ENCODE assay signal across 8 cellular contexts in the genomic region with DNA sequence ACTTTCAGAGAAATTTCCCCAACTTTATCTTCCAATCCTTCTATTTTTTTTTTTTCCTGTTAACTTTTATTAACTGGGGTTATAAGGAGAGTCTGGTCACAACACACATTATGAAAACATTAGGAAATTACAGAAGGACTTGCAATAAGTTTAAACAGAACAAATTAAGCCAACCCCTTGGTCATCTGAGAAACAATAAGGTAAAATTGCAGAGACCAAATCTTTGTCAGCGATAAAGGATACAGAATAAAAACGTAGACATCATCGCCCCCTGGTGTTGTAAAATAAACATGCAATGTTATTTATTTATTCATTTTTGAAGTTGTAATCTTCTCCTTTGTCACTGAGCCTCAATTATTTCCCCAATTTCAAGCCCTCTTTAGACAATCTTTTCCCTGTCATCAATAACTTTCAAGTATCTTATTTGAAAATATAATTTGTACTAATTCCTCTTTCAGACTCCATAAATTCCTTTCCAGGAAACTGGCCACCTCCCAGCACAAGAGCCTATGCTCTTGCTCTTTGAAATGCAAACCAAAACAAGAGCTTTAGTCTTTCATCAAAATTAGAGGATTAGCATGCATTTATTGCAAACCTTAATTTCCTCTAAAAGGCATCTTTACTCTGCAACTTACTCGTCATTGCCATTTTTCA. TPM values are rescaled to one million over a fixed set of nuclear protein-coding genes. Genes with fewer than 3 reads are reported as not detected.
DNase-seq lines count a peak whose midpoint lies in the region; ATAC-seq and TF ChIP-seq lines count a peak whose summit lies in the region.

No MANE protein-coding gene starts in this region.

- H3K27me3 ChIP-seq in CD8-positive, alpha-beta T cell (ENCODE audit: insufficient read depth, low read length) = no peaks in the 10 kb centered on the region
- H3K27me3 ChIP-seq in colonic mucosa = no peaks in the 10 kb centered on the region

- no peak overlapping the region for H3K9ac ChIP-seq in colonic mucosa (ENCODE audit: low read depth in 2 of 2, low read length in 2 of 2)

- DNase-seq in CD8-positive, alpha-beta T cell = no peak
- DNase-seq in HEK293T (ENCODE audit: extremely low spot score) (peak; percentile 26), NCI-H774 (lab: John Stamatoyannopoulos, UW) (peak; percentile 38), colonic mucosa (no peak), neural crest cell (ENCODE audit: low read depth, low spot score) (no peak), retina (no peak)

- POLR2A ChIA-PET in CD8-positive, alpha-beta T cell (lab: Charles Lee) = interaction anchor here (0.7 kb wide), 1 partner anchor 1258 kb away, joined by 3 read pairs; a partner anchor contains a TSS
- POLR2A ChIA-PET in HEK293T (lab: Yijun Ruan, JAX) = no interaction called here

- H3K27ac Mint-ChIP-seq in CD8-positive, alpha-beta T cell = no peak overlapping the region
- no peak overlapping the region for H3K27ac Mint-ChIP-seq in neural crest cell (ENCODE audit: unreplicated experiment)

- no peak for ATAC-seq in CD8-positive, alpha-beta T cell
- ATAC-seq in GM21447 (IDR thresholded peaks at IDR 0.05; ENCODE audit: unreplicated experiment) (no peak), GM18861 (IDR thresholded peaks at IDR 0.05; ENCODE audit: unreplicated experiment) (no peak)

- H3K9me3 ChIP-seq in CD8-positive, alpha-beta T cell (ENCODE audit: low read length) = no peaks in the 10 kb centered on the region
- H3K9me3 ChIP-seq in colonic mucosa = no peaks in the 10 kb centered on the region

- peaks cover 17% of the 10 kb centered on the region for H3K27me3 Mint-ChIP-seq in CD8-positive, alpha-beta T cell (ENCODE audit: low read depth)
- no peaks in the 10 kb centered on the region for H3K27me3 Mint-ChIP-seq in neural crest cell (ENCODE audit: low read depth)

- H3K36me3 ChIP-seq in CD8-positive, alpha-beta T cell (ENCODE audit: insufficient read depth, low read length) = no peaks in the 10 kb centered on the region
- H3K36me3 ChIP-seq in colonic mucosa = no peaks in the 10 kb centered on the region

- H3K4me1 ChIP-seq in CD8-positive, alpha-beta T cell (ENCODE audit: insufficient read depth, low read length) = no peaks in the 10 kb centered on the region
- H3K4me1 ChIP-seq in colonic mucosa = no peaks in the 10 kb centered on the region

- H3K4me3 Mint-ChIP-seq in CD8-positive, alpha-beta T cell = no peak overlapping the region
- no peak overlapping the region for H3K4me3 Mint-ChIP-seq in neural crest cell

- H3K27ac ChIP-seq in CD8-positive, alpha-beta T cell (ENCODE audit: low read depth, low read length) = no peak overlapping the region
- no peak overlapping the region for H3K27ac ChIP-seq in colonic mucosa

- no peak overlapping the region for H3K4me3 ChIP-seq in CD8-positive, alpha-beta T cell (ENCODE audit: low read depth, low read length)
- no peak overlapping the region for H3K4me3 ChIP-seq in colonic mucosa

- H3K9me3 Mint-ChIP-seq in CD8-positive, alpha-beta T cell = no peaks in the 10 kb centered on the region
- H3K9me3 Mint-ChIP-seq in neural crest cell = peaks cover 5% of the 10 kb centered on the region

- TF ChIP-seq CTCF in CD8-positive, alpha-beta T cell (IDR thresholded peaks at IDR 0.05) = peak; percentile 84
- TF ChIP-seq CTCF in colonic mucosa (IDR thresholded peaks at IDR 0.05) (peak; percentile 71), neural crest cell (conservative IDR thresholded peaks at IDR 0.05) (peak; percentile 84)

- H3K4me1 Mint-ChIP-seq in CD8-positive, alpha-beta T cell (ENCODE audit: low read depth) = no peaks in the 10 kb centered on the region
- H3K4me1 Mint-ChIP-seq in neural crest cell = no peaks in the 10 kb centered on the region

- CTCF ChIA-PET in CD8-positive, alpha-beta T cell (lab: Charles Lee) = interaction anchor here (0.6 to 3.6 kb wide), 12 partner anchors 7 to 1518 kb away, joined by 3 to 49 read pairs (median 4); no protein-coding TSS in a partner anchor
- CTCF ChIA-PET in HEK293T (lab: Yijun Ruan, JAX) = interaction anchor here (1.0 kb wide), 1 partner anchor 147 kb away, joined by 5 read pairs; no protein-coding TSS in a partner anchor

- no peaks in the 10 kb centered on the region for H3K36me3 Mint-ChIP-seq in CD8-positive, alpha-beta T cell
- peaks cover 2% of the 10 kb centered on the region for H3K36me3 Mint-ChIP-seq in neural crest cell (ENCODE audit: low read depth)

- intact Hi-C loops in CD8-positive, alpha-beta T cell (cut with DNase I, micrococcal nuclease) = loop anchor here (1.0 kb wide), 2 partner anchors 574 to 784 kb away; no protein-coding TSS in a partner anchor
- intact Hi-C loops in colonic mucosa (cut with DNase I) = loop anchor here (2.0 to 5.0 kb wide), 2 partner anchors 146 to 573 kb away; no protein-coding TSS in a partner anchor

TF ChIP-seq in HEK293T, 16 proteins besides CTCF, POLR2A, EP300 and RAD21:
- TF ChIP-seq BHLHE40 (IDR thresholded peaks at IDR 0.05; ENCODE audit: borderline replicate concordance) (no peak), ZNF384 (IDR thresholded peaks at IDR 0.05) (no peak), TARDBP (IDR thresholded peaks at IDR 0.05) (no peak), FOXK2 (IDR thresholded peaks at IDR 0.05) (no peak), ELF4 (IDR thresholded peaks at IDR 0.05) (no peak), HDGF (IDR thresholded peaks at IDR 0.05; ENCODE audit: borderline replicate concordance) (no peak), FOXM1 (IDR thresholded peaks at IDR 0.05; ENCODE audit: borderline replicate concordance) (no peak), LEF1 (IDR thresholded peaks at IDR 0.05; ENCODE audit: borderline replicate concordance) (no peak), ARNT (IDR thresholded peaks at IDR 0.05) (no peak), CTBP1 (IDR thresholded peaks at IDR 0.05; ENCODE audit: borderline replicate concordance) (no peak), FOXA1 (IDR thresholded peaks at IDR 0.05) (no peak), SUZ12 (IDR thresholded peaks at IDR 0.05) (no peak), L3MBTL2 (conservative IDR thresholded peaks at IDR 0.05) (no peak), NFRKB (IDR thresholded peaks at IDR 0.05) (no peak), SP1 (IDR thresholded peaks at IDR 0.05) (no peak)
- TF ChIP-seq, protein P1, sequence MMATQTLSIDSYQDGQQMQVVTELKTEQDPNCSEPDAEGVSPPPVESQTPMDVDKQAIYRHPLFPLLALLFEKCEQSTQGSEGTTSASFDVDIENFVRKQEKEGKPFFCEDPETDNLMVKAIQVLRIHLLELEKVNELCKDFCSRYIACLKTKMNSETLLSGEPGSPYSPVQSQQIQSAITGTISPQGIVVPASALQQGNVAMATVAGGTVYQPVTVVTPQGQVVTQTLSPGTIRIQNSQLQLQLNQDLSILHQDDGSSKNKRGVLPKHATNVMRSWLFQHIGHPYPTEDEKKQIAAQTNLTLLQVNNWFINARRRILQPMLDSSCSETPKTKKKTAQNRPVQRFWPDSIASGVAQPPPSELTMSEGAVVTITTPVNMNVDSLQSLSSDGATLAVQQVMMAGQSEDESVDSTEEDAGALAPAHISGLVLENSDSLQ (IDR thresholded peaks at IDR 0.05) = no peak
TF ChIP-seq in HEK293T: peak in this region for 0.

RNA-seq across cellular contexts. Expression of a gene that starts 19.5 kb away (rescaled TPM):
- not detected for total RNA-seq in CD8-positive, alpha-beta T cell
- total RNA-seq in colonic mucosa = under 1 TPM in 1 of 2 donors, not detected in 1; 0.11 TPM
- total RNA-seq in neural crest cell = not detected in 2 replicates

RNA-seq across cellular contexts. Expression of a gene that starts 30.4 kb away (rescaled TPM):
- total RNA-seq in CD8-positive, alpha-beta T cell = under 1 TPM in 1 of 2 experiments, not detected in 1; 0.22 TPM
- 10 to 100 TPM in 1 of 2 donors, 1 to 10 TPM in 1; 5.2 to 16.0 TPM for total RNA-seq in colonic mucosa
- total RNA-seq in neural crest cell = 39.3 and 40.8 TPM in 2 replicates

Comparison
In these comparisons a context has a peak if more than half of its experiments do, and no peak if none do; other contexts are left out.
1. DNase-seq: peak in HEK293T (single experiment) and NCI-H774 (single experiment); none in CD8-positive, alpha-beta T cell (0 of 7), colonic mucosa (single experiment), neural crest cell (single experiment) and retina (single experiment).
2. RNA of a gene that starts 30.4 kb away (total RNA-seq): 39.3 to 40.8 TPM in neural crest cell and 5.2 to 16.0 TPM in colonic mucosa; 0.22 TPM in CD8-positive, alpha-beta T cell; every median in the first group is over 4 times any median in the second.
3. Peak in every context shown above with its lines, with median percentiles within 50 percentile points of each other: CTCF ChIP-seq.